17 cellular contexts compared by ENCODE assay signal in the genomic region with DNA sequence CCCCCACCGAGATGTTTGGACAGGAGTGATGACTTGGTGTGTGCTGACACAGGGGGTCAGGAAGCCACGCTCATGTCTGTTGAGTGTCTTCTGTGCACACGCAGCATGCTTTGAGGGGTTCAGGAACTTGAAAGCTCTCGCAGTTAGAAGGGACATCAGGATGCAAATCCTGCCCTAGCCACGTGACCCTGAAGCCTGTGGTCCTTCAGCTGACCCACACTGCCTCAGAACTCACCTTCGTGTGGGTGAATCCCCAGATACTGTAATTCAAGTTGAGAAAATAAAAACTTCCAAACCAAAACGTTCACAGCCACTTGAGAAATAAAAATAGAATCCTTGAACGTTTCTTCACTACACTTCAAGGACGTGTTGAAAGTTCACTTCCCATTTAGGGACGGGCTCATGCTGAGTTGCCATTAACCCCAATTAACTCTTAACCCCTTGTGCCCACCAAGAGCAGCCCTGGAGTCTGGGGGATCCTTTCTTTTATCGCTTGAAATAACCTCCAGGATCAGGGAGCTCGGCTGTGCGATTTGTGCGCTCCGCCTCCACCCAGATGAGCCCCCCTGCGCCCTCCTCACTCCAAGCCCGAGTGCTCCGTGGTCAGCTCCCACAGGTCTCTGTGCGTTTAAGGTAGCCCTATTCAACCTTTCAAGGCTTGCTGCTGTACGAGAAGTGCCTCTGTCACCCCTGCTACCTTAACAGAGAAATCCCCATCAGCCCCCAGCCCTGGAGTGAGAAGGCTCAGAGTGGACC. TPM values are rescaled to one million over a fixed set of nuclear protein-coding genes. Genes with fewer than 3 reads are reported as not detected.
DNase-seq lines count a peak whose midpoint lies in the region; ATAC-seq and TF ChIP-seq lines count a peak whose summit lies in the region.
"Had no signal": no experiment of that assay in that cellular context is flagged by ENCODE, and none has a peak within 500 bp of the region (broad histone marks: within the 10 kb centered on the region; RNA-seq: fewer than 3 reads in every experiment).

No MANE protein-coding gene starts in this region.

- TF ChIP-seq CTCF in HEK293 (tag by site-specific recombination; IDR thresholded peaks at IDR 0.05) (no peak), neutrophil (IDR thresholded peaks at IDR 0.05) (no peak)

- H3K9me3 ChIP-seq in HEK293 (ENCODE audit: control insufficient read depth, insufficient read depth, low read depth, low read length) (no peaks in the 10 kb centered on the region), neutrophil (no peaks in the 10 kb centered on the region)
- H3K9me3 ChIP-seq: body of pancreas, SJCRH30 had no signal

- ATAC-seq in left cardiac atrium (peak; percentile 26 to 77), HG02588 (IDR thresholded peaks at IDR 0.05; ENCODE audit: unreplicated experiment) (no peak), HG02642 (IDR thresholded peaks at IDR 0.05; ENCODE audit: poor library complexity, unreplicated experiment) (no peak)
- ATAC-seq: body of pancreas; naive thymus-derived CD8-positive, alpha-beta T cell; stimulated activated naive CD8-positive, alpha-beta T cell treated with anti-CD3 and anti-CD28 coated beads, Interleukin-15, amount 100 ng/mL, for 72 hours had no signal

- H3K4me3 ChIP-seq in HEK293 (ENCODE audit: low read depth, low read length) (no peak overlapping the region), neutrophil (ENCODE audit: low read depth in 1 of 2, low read length in 1 of 2) (no peak overlapping the region)
- H3K4me3 ChIP-seq: body of pancreas, SJCRH30 had no signal

- H3K27me3 ChIP-seq in neutrophil: peaks cover 8% of the 10 kb centered on the region
- H3K27me3 ChIP-seq: body of pancreas, SJCRH30 had no signal

- H3K4me1 ChIP-seq in HEK293 (ENCODE audit: control insufficient read depth, insufficient read depth, low read length) (no peaks in the 10 kb centered on the region), neutrophil (ENCODE audit: control insufficient read depth in 1 of 2, insufficient read depth in 1 of 2, low read depth in 1 of 2, low read length in 1 of 2) (peaks cover 28 to 36% of the 10 kb centered on the region in 2 experiments)
- H3K4me1 ChIP-seq: body of pancreas, SJCRH30 had no signal

- intact Hi-C loops in left cardiac atrium (cut with DNase I): no loop called here

- H3K36me3 ChIP-seq in HEK293 (ENCODE audit: control insufficient read depth in 2 of 2, insufficient read depth in 1 of 2, low read length in 2 of 2): peaks cover 0 to 32% of the 10 kb centered on the region in 2 experiments; a peak in 2 of 3 replicates
- peaks cover 19% of the 10 kb centered on the region for H3K36me3 ChIP-seq in neutrophil
- H3K36me3 ChIP-seq: SJCRH30 had no signal

- peak; percentile 41 for DNase-seq in SKM-1 treated with dmso at 0.1 percent for 144 hours (lab: John Stamatoyannopoulos, UW; ENCODE audit: unreplicated experiment)
- no peak for DNase-seq in left cardiac atrium
- DNase-seq in NCI-H187 (lab: John Stamatoyannopoulos, UW): no peak
- no peak for DNase-seq in middle frontal gyrus (ENCODE audit: extremely low spot score, low spot score)
- DNase-seq: activated CD4-positive, alpha-beta T cell treated with anti-CD3 and anti-CD28 coated beads for 4 hours; activated CD8-positive, alpha-beta memory T cell treated with anti-CD3 and anti-CD28 coated beads, Interleukin-2, amount 50 U/mL, for 4 hours; activated naive CD4-positive, alpha-beta T cell treated with anti-CD3 and anti-CD28 coated beads, Interleukin-2, amount 10 ng/mL, durations not matched to agents 7 days and 5 days; body of pancreas; effector memory CD4-positive, alpha-beta T cell; naive thymus-derived CD8-positive, alpha-beta T cell; NCI-H1105; SJCRH30; stimulated activated naive CD8-positive, alpha-beta T cell treated with anti-CD3 and anti-CD28 coated beads, Interleukin-15, amount 100 ng/mL, for 72 hours had no signal

- POLR2A ChIA-PET in HEK293 (lab: Yijun Ruan, JAX): no interaction called here

- CTCF ChIA-PET in HEK293 (lab: Yijun Ruan, JAX): interaction anchor here (0.6 to 5.9 kb wide), 3 partner anchors 20 to 52 kb away, joined by 3 to 38 read pairs (median 8); no protein-coding TSS in a partner anchor

- H3K27ac ChIP-seq in HEK293 (ENCODE audit: extremely low read depth, low read depth, low read length) (no peak overlapping the region), neutrophil (peak overlapping the region; percentile 33)
- H3K27ac ChIP-seq: body of pancreas, SJCRH30 had no signal

TF ChIP-seq in HEK293, 187 proteins besides CTCF, POLR2A, EP300 and RAD21:
- TF ChIP-seq, protein P1, sequence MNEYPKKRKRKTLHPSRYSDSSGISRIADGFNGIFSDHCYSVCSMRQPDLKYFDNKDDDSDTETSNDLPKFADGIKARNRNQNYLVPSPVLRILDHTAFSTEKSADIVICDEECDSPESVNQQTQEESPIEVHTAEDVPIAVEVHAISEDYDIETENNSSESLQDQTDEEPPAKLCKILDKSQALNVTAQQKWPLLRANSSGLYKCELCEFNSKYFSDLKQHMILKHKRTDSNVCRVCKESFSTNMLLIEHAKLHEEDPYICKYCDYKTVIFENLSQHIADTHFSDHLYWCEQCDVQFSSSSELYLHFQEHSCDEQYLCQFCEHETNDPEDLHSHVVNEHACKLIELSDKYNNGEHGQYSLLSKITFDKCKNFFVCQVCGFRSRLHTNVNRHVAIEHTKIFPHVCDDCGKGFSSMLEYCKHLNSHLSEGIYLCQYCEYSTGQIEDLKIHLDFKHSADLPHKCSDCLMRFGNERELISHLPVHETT (tag by site-specific recombination; IDR thresholded peaks at IDR 0.05): no peak
- TF ChIP-seq ZIC2 (tag by site-specific recombination; IDR thresholded peaks at IDR 0.05) (peak; percentile 29), ZBTB21 (tag by site-specific recombination; IDR thresholded peaks at IDR 0.05) (no peak), EGR2 (tag by site-specific recombination; IDR thresholded peaks at IDR 0.05; ENCODE audit: low read depth) (no peak)

RNA-seq across cellular contexts. Expression of a gene that starts 36.1 kb away (rescaled TPM):
- total RNA-seq in left cardiac atrium: 10 to 100 TPM; 23.7 to 34.7 TPM

RNA-seq across cellular contexts. Expression of a gene that starts 47.4 kb away (rescaled TPM):
- total RNA-seq in left cardiac atrium: 10 to 100 TPM; 25.2 to 38.8 TPM
- total RNA-seq: body of pancreas, SJCRH30 had no signal

Comparison
In these comparisons a context has a peak if more than half of its experiments do, and no peak if none do; other contexts are left out.
1. ATAC-seq: peak in left cardiac atrium (2 of 2); none in HG02588 (single experiment) and HG02642 (single experiment).